Comparison of ENCODE assay signal across 8 cellular contexts in the genomic region with DNA sequence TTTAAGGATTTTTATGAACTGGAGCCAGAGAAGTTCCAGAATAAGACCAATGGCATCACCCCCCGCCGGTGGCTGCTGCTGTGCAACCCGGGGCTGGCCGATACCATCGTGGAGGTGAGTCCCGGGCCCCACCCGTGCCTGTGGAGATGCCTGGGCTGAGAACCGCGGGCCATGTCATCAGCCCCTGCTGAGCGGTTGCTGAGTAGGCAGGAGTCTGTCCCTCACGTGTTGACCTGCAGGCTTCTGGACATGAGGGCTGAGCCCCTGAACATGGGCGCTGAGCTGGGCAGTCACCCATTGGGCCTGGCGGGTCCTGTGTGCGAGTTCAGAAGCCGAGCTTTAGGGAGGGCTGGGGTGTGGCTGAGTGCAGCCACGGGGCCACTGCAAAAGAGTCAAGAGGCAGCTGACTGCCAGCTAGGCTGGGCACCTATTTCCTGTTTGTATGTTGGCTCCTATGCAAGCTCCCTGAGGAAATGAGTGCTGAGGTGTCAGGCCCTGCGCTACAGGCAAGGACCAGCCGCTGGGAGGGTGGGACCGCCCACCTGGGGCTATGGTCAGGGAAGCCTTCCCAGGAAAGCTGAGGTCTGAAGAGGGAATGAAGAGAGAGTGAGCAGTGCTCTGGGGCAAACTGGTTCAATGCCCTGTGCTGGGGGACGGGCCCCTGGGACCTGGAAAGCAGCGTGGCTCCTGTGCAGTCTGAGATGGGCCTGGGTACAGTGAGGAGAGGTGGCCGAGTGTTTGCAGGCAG.
DNase-seq lines count a peak whose midpoint lies in the region; ATAC-seq lines count a peak whose summit lies in the region.

No MANE protein-coding gene starts in this region.

- no peak overlapping the region for H3K4me3 Mint-ChIP-seq in stimulated activated effector memory CD8-positive, alpha-beta T cell treated with anti-CD3 and anti-CD28 coated beads, Interleukin-12 subunit alpha, Interleukin-12 subunit beta, amount 100 ng/mL, for 72 hours

- peaks cover 43% of the 10 kb centered on the region for H3K36me3 Mint-ChIP-seq in stimulated activated effector memory CD8-positive, alpha-beta T cell treated with anti-CD3 and anti-CD28 coated beads, Interleukin-12 subunit alpha, Interleukin-12 subunit beta, amount 100 ng/mL, for 72 hours

- no peak for ATAC-seq in stimulated activated effector memory CD8-positive, alpha-beta T cell treated with anti-CD3 and anti-CD28 coated beads, Interleukin-12 subunit alpha, Interleukin-12 subunit beta, amount 100 ng/mL, for 72 hours
- no peak for ATAC-seq in GM19397 (IDR thresholded peaks at IDR 0.05; ENCODE audit: unreplicated experiment)

- H3K27ac Mint-ChIP-seq in stimulated activated effector memory CD8-positive, alpha-beta T cell treated with anti-CD3 and anti-CD28 coated beads, Interleukin-12 subunit alpha, Interleukin-12 subunit beta, amount 100 ng/mL, for 72 hours, result peak overlapping the region; percentile 78

- DNase-seq in DMS79 treated with DMSO at 0.1 percent for 48 hours (lab: John Stamatoyannopoulos, UW) (peak; percentile 4), DMS79 (lab: John Stamatoyannopoulos, UW) (no peak), NAMALWA (ENCODE audit: low spot score) (peak; percentile 43), epithelial cell of prostate (ENCODE audit: low read depth, low spot score) (no peak), cortex of kidney (lab: John Stamatoyannopoulos, UW) (no peak), NCI-H1417 treated with DMSO at 0.1 percent for 48 hours (lab: John Stamatoyannopoulos, UW) (no peak)
- no peak for DNase-seq in stimulated activated effector memory CD8-positive, alpha-beta T cell treated with anti-CD3 and anti-CD28 coated beads, Interleukin-12 subunit alpha, Interleukin-12 subunit beta, amount 100 ng/mL, for 72 hours (ENCODE audit: low spot score in 2 of 2)

- H3K4me1 Mint-ChIP-seq in stimulated activated effector memory CD8-positive, alpha-beta T cell treated with anti-CD3 and anti-CD28 coated beads, Interleukin-12 subunit alpha, Interleukin-12 subunit beta, amount 100 ng/mL, for 72 hours, result peaks cover 9% of the 10 kb centered on the region

- H3K9me3 Mint-ChIP-seq in stimulated activated effector memory CD8-positive, alpha-beta T cell treated with anti-CD3 and anti-CD28 coated beads, Interleukin-12 subunit alpha, Interleukin-12 subunit beta, amount 100 ng/mL, for 72 hours, result no peaks in the 10 kb centered on the region

- peak overlapping the region; percentile 16 for H3K27ac ChIP-seq in epithelial cell of prostate

Comparison
In these comparisons a context has a peak if more than half of its experiments do, and no peak if none do; other contexts are left out.
1. DNase-seq: peak in DMS79 treated with DMSO at 0.1 percent for 48 hours (single experiment) and NAMALWA (single experiment); none in DMS79 (single experiment), epithelial cell of prostate (single experiment), stimulated activated effector memory CD8-positive, alpha-beta T cell treated with anti-CD3 and anti-CD28 coated beads, Interleukin-12 subunit alpha, Interleukin-12 subunit beta, amount 100 ng/mL, for 72 hours (0 of 2), cortex of kidney (single experiment) and NCI-H1417 treated with DMSO at 0.1 percent for 48 hours (single experiment).